1 cellular context compared by ENCODE assay signal in the genomic region with DNA sequence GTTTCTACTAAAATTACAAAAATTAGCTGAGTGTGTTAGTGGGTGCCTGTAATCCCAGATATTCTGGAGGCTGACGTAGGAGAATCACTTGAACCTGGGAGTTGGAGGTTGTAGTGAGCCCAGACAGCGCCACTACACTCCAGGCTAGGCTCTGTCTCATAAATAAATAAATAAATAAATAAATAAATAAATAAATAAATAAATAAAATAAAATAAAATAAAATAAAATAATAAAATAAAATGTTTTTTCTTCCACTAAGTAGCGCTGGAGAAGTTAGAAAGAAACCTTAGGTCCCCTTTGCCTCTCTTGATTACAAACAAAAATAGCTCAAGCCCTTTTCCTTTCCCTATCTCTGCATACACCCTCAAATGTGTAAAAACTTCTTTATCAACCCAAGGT.
A peak's percentile ranks its signal among the peaks of the same experiment; 100 is the strongest.
TF ChIP-seq lines count a peak whose summit lies in the region.

No MANE protein-coding gene starts in this region.

TF ChIP-seq in HEK293, 187 proteins besides CTCF, POLR2A, EP300 and RAD21 (continued from another document):
- TF ChIP-seq ZNF518A (tag by site-specific recombination; conservative IDR thresholded peaks at IDR 0.05; ENCODE audit: low read depth) (peak; percentile 84), ZNF555 (tag by site-specific recombination; conservative IDR thresholded peaks at IDR 0.05) (peak; percentile 83), ZNF394 (tag by site-specific recombination; IDR thresholded peaks at IDR 0.05; ENCODE audit: borderline replicate concordance) (peak; percentile 91)
